14 cellular contexts compared by ENCODE assay signal in genomic region chr14:33914676-33915516, GRCh38. TPM values are rescaled to one million over a fixed set of nuclear protein-coding genes. Genes with fewer than 3 reads are reported as not detected.
DNase-seq lines count a peak whose midpoint lies in the region; ATAC-seq, FAIRE-seq and TF ChIP-seq lines count a peak whose summit lies in the region.
"Had no signal": no experiment of that assay in that cellular context is flagged by ENCODE, and none has a peak within 500 bp of the region (broad histone marks: within the 10 kb centered on the region; RNA-seq: fewer than 3 reads in every experiment).

No MANE protein-coding gene starts in this region.

- no peaks in the 10 kb centered on the region for H3K9me1 ChIP-seq in K562 (ENCODE audit: control insufficient read depth, insufficient read depth, low read length)

- H4K8ac ChIP-seq in H9 (replicated peaks; ENCODE audit: insufficient read length, low read depth, low read length): no peak overlapping the region

- H3K79me2 ChIP-seq in K562 (ENCODE audit: control insufficient read depth, insufficient read depth, low read length): peaks cover 3% of the 10 kb centered on the region; the same call in 2 of the 3 replicates
- no peaks in the 10 kb centered on the region for H3K79me2 ChIP-seq in H9 (ENCODE audit: insufficient read depth, low read length)

- H3K36me3 ChIP-seq in K562 (ENCODE audit: control insufficient read depth, insufficient read depth, low read length): no peaks in the 10 kb centered on the region; the same call in 2 of the 3 replicates
- no peaks in the 10 kb centered on the region for H3K36me3 ChIP-seq in CD8-positive, alpha-beta T cell (ENCODE audit: insufficient read depth, low read length)
- H3K36me3 ChIP-seq: sigmoid colon had no signal

- no peaks in the 10 kb centered on the region for H3K23me2 ChIP-seq in H9 (ENCODE audit: insufficient read length, low read depth, low read length, poor library complexity, severe bottlenecking)

- no peak overlapping the region for H3K4me3 ChIP-seq in AG10803 (ENCODE audit: low read length)
- no peak overlapping the region for H3K4me3 ChIP-seq in K562
- no peak overlapping the region for H3K4me3 ChIP-seq in CD8-positive, alpha-beta T cell (ENCODE audit: low read depth, low read length)
- H3K4me3 ChIP-seq: sigmoid colon had no signal

- no peaks in the 10 kb centered on the region for H3K36me3 Mint-ChIP-seq in CD8-positive, alpha-beta T cell
- H3K36me3 Mint-ChIP-seq in H9 (ENCODE audit: insufficient read depth in 1 of 3, low read depth in 3 of 3): peaks cover 0 to 6% (median 0%) of the 10 kb centered on the region in 3 experiments; a peak in 2 of 7 replicates
- H3K36me3 Mint-ChIP-seq: CD4-positive, CD25-positive, alpha-beta regulatory T cell had no signal

- H4K20me1 ChIP-seq in K562 (replicated peaks; ENCODE audit: control insufficient read depth, insufficient read depth, low read length) (no peaks in the 10 kb centered on the region), H9 (ENCODE audit: control insufficient read depth, insufficient read depth, insufficient read length) (no peaks in the 10 kb centered on the region)

- no peaks in the 10 kb centered on the region for H3K9me3 ChIP-seq in K562 (replicated peaks; ENCODE audit: control insufficient read depth, insufficient read depth, low read depth, low read length)
- H3K9me3 ChIP-seq in CD8-positive, alpha-beta T cell (ENCODE audit: low read length): no peaks in the 10 kb centered on the region
- H3K9me3 ChIP-seq in H9 (ENCODE audit: control insufficient read depth, low read depth, low read length): no peaks in the 10 kb centered on the region
- H3K9me3 ChIP-seq: sigmoid colon had no signal

- no peak overlapping the region for H3K56ac ChIP-seq in H9 (ENCODE audit: insufficient read length, low read depth, low read length)

- TF ChIP-seq POLR2A in K562 (conservative IDR thresholded peaks at IDR 0.05): no peak

- H3K79me1 ChIP-seq in H9 (ENCODE audit: insufficient read depth, low read depth, low read length, poor library complexity, severe bottlenecking): no peaks in the 10 kb centered on the region

- H3K9me3 Mint-ChIP-seq in CD8-positive, alpha-beta T cell: no peaks in the 10 kb centered on the region
- no peaks in the 10 kb centered on the region for H3K9me3 Mint-ChIP-seq in H9
- H3K9me3 Mint-ChIP-seq: activated T-cell treated with anti-CD3 and anti-CD28 coated beads, Interleukin-2, amount 50 U/mL, for 72 hours had no signal

- H2AFZ ChIP-seq in K562 (ENCODE audit: low read depth, low read length): peak overlapping the region; percentile 66; the same call in 1 of the 2 replicates
- no peak overlapping the region for H2AFZ ChIP-seq in H9 (ENCODE audit: low read length)

- CTCF ChIA-PET in K562 (lab: Yijun Ruan, JAX; ENCODE audit: low intra/inter-chr PET ratio): no interaction called here
- CTCF ChIA-PET in CD8-positive, alpha-beta T cell (lab: Charles Lee): no interaction called here

- WGBS in K562 (ENCODE audit: insufficient coverage, low coverage, missing lambda C conversion rate): 35% methylated on average over 5 of the region's 5 CpGs
- WGBS in H9 (ENCODE audit: extremely low coverage, insufficient read length, low lambda C conversion rate): no CpG with 5 or more reads among the region's 5 CpGs

- H2BK20ac ChIP-seq in H9 (ENCODE audit: low read depth, low read length, poor library complexity, severe bottlenecking): no peak overlapping the region

- no peak overlapping the region for H4K5ac ChIP-seq in H9 (ENCODE audit: insufficient read length, low read depth, low read length)

- H2BK12ac ChIP-seq in H9 (ENCODE audit: insufficient read length, low read depth, low read length): no peak overlapping the region

- POLR2A ChIA-PET in K562 (lab: Yijun Ruan, JAX): interaction anchor here (0.6 kb wide), 1 partner anchor 1058 kb away, joined by 3 read pairs; no protein-coding TSS in a partner anchor
- POLR2A ChIA-PET in CD8-positive, alpha-beta T cell (lab: Charles Lee): no interaction called here

- H3K9ac ChIP-seq in K562 (ENCODE audit: insufficient read depth in 1 of 2, low read depth in 2 of 2, low read length in 2 of 2) (no peak overlapping the region; a peak in 2 of 4 replicates), H9 (ENCODE audit: extremely low read depth, insufficient read length, low read length) (no peak overlapping the region)

- peak overlapping the region; percentile 43; the same call in 1 of the 3 replicates for H3K27ac ChIP-seq in K562 (ENCODE audit: extremely low read depth, low read depth, low read length)
- no peak overlapping the region for H3K27ac ChIP-seq in CD8-positive, alpha-beta T cell (ENCODE audit: low read depth, low read length)
- no peak overlapping the region for H3K27ac ChIP-seq in H9 (ENCODE audit: insufficient read length, low read depth, low read length)

- H2BK15ac ChIP-seq in H9 (ENCODE audit: low read depth, low read length): no peak overlapping the region

- ATAC-seq in K562 (peak; percentile 33), HG03565 (IDR thresholded peaks at IDR 0.05; ENCODE audit: unreplicated experiment) (no peak)
- ATAC-seq in CD8-positive, alpha-beta T cell: no peak
- ATAC-seq: activated T-cell treated with anti-CD3 and anti-CD28 coated beads, Interleukin-2, amount 50 U/mL, for 72 hours had no signal

- H3K4me3 Mint-ChIP-seq in CD8-positive, alpha-beta T cell: no peak overlapping the region
- H3K4me3 Mint-ChIP-seq in H9: no peak overlapping the region; a peak in 1 of 5 replicates
- H3K4me3 Mint-ChIP-seq: activated T-cell treated with anti-CD3 and anti-CD28 coated beads, Interleukin-2, amount 50 U/mL, for 72 hours; CD4-positive, CD25-positive, alpha-beta regulatory T cell had no signal

- no peaks in the 10 kb centered on the region for H3K27me3 Mint-ChIP-seq in CD8-positive, alpha-beta T cell (ENCODE audit: low read depth)
- no peaks in the 10 kb centered on the region for H3K27me3 Mint-ChIP-seq in H9 (ENCODE audit: low read depth)
- H3K27me3 Mint-ChIP-seq: CD4-positive, CD25-positive, alpha-beta regulatory T cell had no signal

- no peak overlapping the region for H3K23ac ChIP-seq in H9 (ENCODE audit: insufficient read length, low read depth, low read length)

- no peak overlapping the region for H3T11ph ChIP-seq in H9 (ENCODE audit: low read length)

- no peak overlapping the region for H3K18ac ChIP-seq in H9 (ENCODE audit: insufficient read length, low read depth, low read length)

- H3K27me3 ChIP-seq in K562 (ENCODE audit: control insufficient read depth in 2 of 2, insufficient read depth in 2 of 2, low read length in 2 of 2) (no peaks in the 10 kb centered on the region), H9 (ENCODE audit: insufficient read depth, low read length) (no peaks in the 10 kb centered on the region)
- H3K27me3 ChIP-seq in CD8-positive, alpha-beta T cell (ENCODE audit: insufficient read depth, low read length): no peaks in the 10 kb centered on the region
- H3K27me3 ChIP-seq: sigmoid colon had no signal

- H3K4ac ChIP-seq in H9 (ENCODE audit: low read depth, low read length): no peak overlapping the region

- H3K4me1 ChIP-seq in K562 (replicated peaks in 1 of 2; ENCODE audit: control insufficient read depth in 2 of 2, insufficient read depth in 2 of 2, low read length in 2 of 2): peaks cover 14 to 49% of the 10 kb centered on the region in 2 experiments; a peak in 4 of 5 replicates
- no peaks in the 10 kb centered on the region for H3K4me1 ChIP-seq in CD8-positive, alpha-beta T cell (ENCODE audit: insufficient read depth, low read length)
- H3K4me1 ChIP-seq in H9 (ENCODE audit: insufficient read depth, low read length): peaks cover 9% of the 10 kb centered on the region

- intact Hi-C loops in K562 (cut with micrococcal nuclease): loop anchor here (5.0 kb wide), 1 partner anchor 68 kb away; no protein-coding TSS in a partner anchor
- intact Hi-C loops in CD8-positive, alpha-beta T cell (cut with DNase I, micrococcal nuclease): no loop called here

- TF ChIP-seq RAD21 in K562 (CRISPR knock-in tag; conservative IDR thresholded peaks at IDR 0.05 in 1 of 2, IDR thresholded peaks at IDR 0.05 in 1 of 2): no peak

- H3K4me2 ChIP-seq in K562 (ENCODE audit: insufficient read depth, low read length) (peak overlapping the region; percentile 21; the same call in 1 of the 2 replicates), H9 (ENCODE audit: insufficient read depth, insufficient read length, low read length) (no peak overlapping the region)

- H3K14ac ChIP-seq in H9 (ENCODE audit: insufficient read depth, low read length): no peak overlapping the region

- BruUV-seq in K562 (replicated peaks; lab: Mats Ljungman, UMichigan): no TSS peak

- H2AK5ac ChIP-seq in H9 (ENCODE audit: insufficient read length, low read length): no peak overlapping the region

- H3K27ac Mint-ChIP-seq in CD8-positive, alpha-beta T cell: no peak overlapping the region
- no peak overlapping the region for H3K27ac Mint-ChIP-seq in H9
- H3K27ac Mint-ChIP-seq: activated T-cell treated with anti-CD3 and anti-CD28 coated beads, Interleukin-2, amount 50 U/mL, for 72 hours; CD4-positive, CD25-positive, alpha-beta regulatory T cell had no signal

- in situ Hi-C loops in K562 (cut with MboI): no loop called here

- 0 out of 2 replicates have a peak, but pooled peaks have one; percentile 6 for TF ChIP-seq CTCF in AG10803 (conservative IDR thresholded peaks at IDR 0.05; ENCODE audit: low read length)
- TF ChIP-seq CTCF in K562 (IDR thresholded peaks at IDR 0.05 in 2 of 3, conservative IDR thresholded peaks at IDR 0.05 in 1 of 3; ENCODE audit: insufficient read depth in 2 of 3, low read depth in 1 of 3, low read length in 3 of 3): no peak
- no peak for TF ChIP-seq CTCF in CD8-positive, alpha-beta T cell (IDR thresholded peaks at IDR 0.05)
- no peak for TF ChIP-seq CTCF in H9 (conservative IDR thresholded peaks at IDR 0.05)

- peak; percentile 78 for FAIRE-seq in K562 (lab: Jason Lieb, UNC)

- no peak for TF ChIP-seq EP300 in K562 (IDR thresholded peaks at IDR 0.05; ENCODE audit: low read length)

- no peak overlapping the region for H2BK120ac ChIP-seq in H9 (ENCODE audit: low read depth, low read length, poor library complexity, severe bottlenecking)

- DNase-seq in AG10803 (ENCODE audit: low read depth) (peak; percentile 48), LoVo (ENCODE audit: low spot score) (peak; percentile 85), K562 (ENCODE audit: extremely low read depth in 1 of 4, low spot score in 3 of 4) (peak; percentile 24 to 64 (median 26)), kidney glomerular epithelial cell (lab: John Stamatoyannopoulos, UW) (peak; percentile 78), H9 (no peak)
- DNase-seq in stimulated activated CD4-positive, alpha-beta T cell treated with anti-CD3 and anti-CD28 coated beads, Interleukin-12 subunit alpha, Interleukin-12 subunit beta, amount 100 ng/mL, for 4 hours: no peak
- no peak for DNase-seq in CD8-positive, alpha-beta T cell
- DNase-seq: activated T-cell treated with anti-CD3 and anti-CD28 coated beads, Interleukin-2, amount 50 U/mL, for 72 hours; CD4-positive, CD25-positive, alpha-beta regulatory T cell; left cardiac atrium; NCI-H446 treated with DMSO at 0.1 percent for 48 hours; sigmoid colon; T-helper 2 cell had no signal

- no peak overlapping the region for H4K91ac ChIP-seq in H9 (ENCODE audit: insufficient read length, low read depth, low read length)

- no peak overlapping the region for H2BK5ac ChIP-seq in H9 (ENCODE audit: insufficient read length, low read length)

- H3K4me1 Mint-ChIP-seq in CD8-positive, alpha-beta T cell (ENCODE audit: low read depth): no peaks in the 10 kb centered on the region
- peaks cover 19 to 23% of the 10 kb centered on the region in 2 experiments for H3K4me1 Mint-ChIP-seq in H9
- H3K4me1 Mint-ChIP-seq: CD4-positive, CD25-positive, alpha-beta regulatory T cell had no signal

RNA-seq across cellular contexts. Expression of gene EGLN3, which starts 36.0 kb away (rescaled TPM):
- total RNA-seq in K562 (2011; cell fraction: chromatin; rRNA removed; ENCODE audit: low replicate concordance): 57.3 and 84.8 TPM in 2 replicates
- 43.2 and 49.0 TPM in 2 replicates for total RNA-seq in K562 (2011; cell fraction: nucleolus; rRNA removed)
- 64.0 and 78.9 TPM in 2 replicates for total RNA-seq in K562 (2011; cell fraction: nucleoplasm; rRNA removed)
- total RNA-seq in K562 (2014; rRNA removed) (5.8 and 9.4 TPM in 2 replicates), K562 (2014; rRNA removed; fragmentation: Illumina TruSeq; extraction: Trizol) (11.0 and 12.7 TPM in 2 replicates), K562 (2015; rRNA removed; fragmentation: Illumina TruSeq; extraction: Trizol) (3.0 and 3.9 TPM in 2 replicates), K562 (2021) (11.5 and 13.0 TPM in 2 replicates), H9 (2021) (19.8 and 24.7 TPM in 2 replicates)
- polyA plus RNA-seq in K562 (2011; rRNA removed) (49.5 and 87.6 TPM in 2 replicates), K562 (2014; fragmentation: Illumina TruSeq; extraction: Trizol) (11.4 and 15.0 TPM in 2 replicates), K562 (2014; fragmentation: Nextera tagmentation; extraction: Ambion mirVana) (1 to 10 TPM; 2.5 to 3.0 TPM), K562 (2014; rRNA removed) (5.3 and 6.7 TPM in 2 replicates)
- 23.6 and 30.2 TPM in 2 replicates for polyA plus RNA-seq in K562 (2011; cell fraction: cytosol; rRNA removed)
- 40.3 and 50.5 TPM in 2 replicates for polyA plus RNA-seq in K562 (2011; cell fraction: nucleus; rRNA removed)
- polyA plus RNA-seq in K562 (2012): 8.2 and 20.2 TPM in 2 replicates
- polyA minus RNA-seq in K562 (2011; rRNA and poly(A)+ RNA removed): 68.1 and 110 TPM in 2 replicates
- 30.3 and 62.4 TPM in 2 replicates for polyA minus RNA-seq in K562 (2011; cell fraction: cytosol; rRNA and poly(A)+ RNA removed)
- polyA minus RNA-seq in K562 (2011; cell fraction: nucleus; rRNA and poly(A)+ RNA removed): 57.8 and 58.2 TPM in 2 replicates
- total RNA-seq in CD8-positive, alpha-beta T cell: under 1 TPM; 0.61 to 0.68 TPM

Comparison
In these comparisons a context has a peak if more than half of its experiments do, and no peak if none do; other contexts are left out.
1. DNase-seq: peak in AG10803 (single experiment), LoVo (single experiment), K562 (4 of 4) and kidney glomerular epithelial cell (single experiment); none in stimulated activated CD4-positive, alpha-beta T cell treated with anti-CD3 and anti-CD28 coated beads, Interleukin-12 subunit alpha, Interleukin-12 subunit beta, amount 100 ng/mL, for 4 hours (single experiment), CD8-positive, alpha-beta T cell (0 of 7) and H9 (single experiment).